In genomic region chr4:40628888-40629287, GRCh38 we compare ENCODE assay signal across 9 cellular contexts. TPM values are rescaled to one million over a fixed set of nuclear protein-coding genes. Genes with fewer than 3 reads are reported as not detected.
DNase-seq lines count a peak whose midpoint lies in the region; ATAC-seq, FAIRE-seq and TF ChIP-seq lines count a peak whose summit lies in the region.
"Had no signal": no experiment of that assay in that cellular context is flagged by ENCODE, and none has a peak within 500 bp of the region (broad histone marks: within the 10 kb centered on the region; RNA-seq: fewer than 3 reads in every experiment).

No MANE protein-coding gene starts in this region.

- peaks cover 0 to 5% (median 0%) of the 10 kb centered on the region in 5 donors for H3K27me3 ChIP-seq in subcutaneous abdominal adipose tissue (ENCODE audit: control insufficient read depth in 5 of 5, insufficient read depth in 4 of 5, low read length in 5 of 5)

- H3K9me3 Mint-ChIP-seq in activated CD4-positive, alpha-beta T cell treated with anti-CD3 and anti-CD28 coated beads, Interleukin-2, amount 10 ng/mL, durations not matched to agents 24 days and 14 days, result no peaks in the 10 kb centered on the region
- H3K9me3 Mint-ChIP-seq in activated naive CD8-positive, alpha-beta T cell treated with anti-CD3 and anti-CD28 coated beads, Interleukin-2, amount 10 ng/mL, durations not matched to agents 7 days and 5 days, result no peaks in the 10 kb centered on the region

- H3K4me3 ChIP-seq in kidney (ENCODE audit: low read length in 2 of 2) (peak overlapping the region; percentile 69 to 86), subcutaneous abdominal adipose tissue (ENCODE audit: low read depth in 1 of 5, low read length in 5 of 5) (peak overlapping the region; percentile 74 to 94 (median 82))

- H3K4me1 Mint-ChIP-seq in activated CD4-positive, alpha-beta T cell treated with anti-CD3 and anti-CD28 coated beads, Interleukin-2, amount 10 ng/mL, durations not matched to agents 24 days and 14 days, result peaks cover 36% of the 10 kb centered on the region
- peaks cover 20% of the 10 kb centered on the region for H3K4me1 Mint-ChIP-seq in activated naive CD8-positive, alpha-beta T cell treated with anti-CD3 and anti-CD28 coated beads, Interleukin-2, amount 10 ng/mL, durations not matched to agents 7 days and 5 days

- no peak for TF ChIP-seq CTCF in kidney (IDR thresholded peaks at IDR 0.05; ENCODE audit: borderline replicate concordance, extremely low read depth, insufficient read depth)
- no peak for TF ChIP-seq CTCF in RWPE1 (conservative IDR thresholded peaks at IDR 0.05; ENCODE audit: low read depth)

- peak overlapping the region; percentile 64 for H3K27ac Mint-ChIP-seq in activated CD4-positive, alpha-beta T cell treated with anti-CD3 and anti-CD28 coated beads, Interleukin-2, amount 10 ng/mL, durations not matched to agents 24 days and 14 days
- H3K27ac Mint-ChIP-seq in activated naive CD8-positive, alpha-beta T cell treated with anti-CD3 and anti-CD28 coated beads, Interleukin-2, amount 10 ng/mL, durations not matched to agents 7 days and 5 days, result no peak overlapping the region

- peaks cover 20% of the 10 kb centered on the region for H3K27me3 Mint-ChIP-seq in activated CD4-positive, alpha-beta T cell treated with anti-CD3 and anti-CD28 coated beads, Interleukin-2, amount 10 ng/mL, durations not matched to agents 24 days and 14 days
- peaks cover 45% of the 10 kb centered on the region for H3K27me3 Mint-ChIP-seq in activated naive CD8-positive, alpha-beta T cell treated with anti-CD3 and anti-CD28 coated beads, Interleukin-2, amount 10 ng/mL, durations not matched to agents 7 days and 5 days

- H3K36me3 ChIP-seq in kidney (ENCODE audit: control insufficient read depth in 1 of 2, insufficient read depth in 2 of 2, low read length in 2 of 2), result no peaks in the 10 kb centered on the region
- peaks cover 0 to 3% (median 0%) of the 10 kb centered on the region in 5 donors for H3K36me3 ChIP-seq in subcutaneous abdominal adipose tissue (ENCODE audit: control insufficient read depth in 5 of 5, insufficient read depth in 5 of 5, low read length in 5 of 5)
- H3K36me3 ChIP-seq: BLaER1 had no signal

- H3K9ac ChIP-seq in kidney (ENCODE audit: low read length in 2 of 2) (peak overlapping the region; percentile 78 to 92), subcutaneous abdominal adipose tissue (ENCODE audit: low read length in 5 of 5) (peak overlapping the region; percentile 65 to 90 (median 86))
- H3K9ac ChIP-seq: BLaER1 had no signal

- FAIRE-seq in kidney (lab: Jason Lieb, UNC), result no peak

- ATAC-seq in activated naive CD8-positive, alpha-beta T cell treated with anti-CD3 and anti-CD28 coated beads, Interleukin-2, amount 10 ng/mL, durations not matched to agents 7 days and 5 days (ENCODE audit: low read depth), result no peak
- ATAC-seq in GM18520 (IDR thresholded peaks at IDR 0.05; ENCODE audit: unreplicated experiment), result no peak

- peaks cover 7% of the 10 kb centered on the region for H3K36me3 Mint-ChIP-seq in activated CD4-positive, alpha-beta T cell treated with anti-CD3 and anti-CD28 coated beads, Interleukin-2, amount 10 ng/mL, durations not matched to agents 24 days and 14 days (ENCODE audit: low read depth)
- no peaks in the 10 kb centered on the region for H3K36me3 Mint-ChIP-seq in activated naive CD8-positive, alpha-beta T cell treated with anti-CD3 and anti-CD28 coated beads, Interleukin-2, amount 10 ng/mL, durations not matched to agents 7 days and 5 days

- H3K4me1 ChIP-seq in kidney (ENCODE audit: control insufficient read depth in 1 of 2, insufficient read depth in 1 of 2, low read depth in 1 of 2, low read length in 2 of 2) (peaks cover 4 to 18% of the 10 kb centered on the region in 2 donors), subcutaneous abdominal adipose tissue (ENCODE audit: control insufficient read depth in 5 of 5, insufficient read depth in 5 of 5, low read length in 5 of 5) (peaks cover 0 to 37% (median 17%) of the 10 kb centered on the region in 5 donors)
- H3K4me1 ChIP-seq: BLaER1 had no signal

- peak overlapping the region; percentile 89 for H3K4me3 Mint-ChIP-seq in activated CD4-positive, alpha-beta T cell treated with anti-CD3 and anti-CD28 coated beads, Interleukin-2, amount 10 ng/mL, durations not matched to agents 24 days and 14 days
- H3K4me3 Mint-ChIP-seq in activated naive CD8-positive, alpha-beta T cell treated with anti-CD3 and anti-CD28 coated beads, Interleukin-2, amount 10 ng/mL, durations not matched to agents 7 days and 5 days, result peak overlapping the region; percentile 80

- H3K9me3 ChIP-seq in kidney (ENCODE audit: control insufficient read depth in 1 of 2, low read length in 2 of 2), result no peaks in the 10 kb centered on the region
- H3K9me3 ChIP-seq in subcutaneous abdominal adipose tissue (ENCODE audit: control insufficient read depth in 5 of 5, low read length in 5 of 5), result no peaks in the 10 kb centered on the region

- no peak for DNase-seq in activated CD4-positive, alpha-beta T cell treated with anti-CD3 and anti-CD28 coated beads, Interleukin-2, amount 10 ng/mL, durations not matched to agents 24 days and 14 days
- DNase-seq in activated CD4-positive, alpha-beta T cell treated with anti-CD3 and anti-CD28 coated beads for 48 hours, result no peak
- DNase-seq in activated naive CD8-positive, alpha-beta T cell treated with anti-CD3 and anti-CD28 coated beads, Interleukin-2, amount 10 ng/mL, durations not matched to agents 7 days and 5 days, result no peak
- no peak for DNase-seq in kidney
- no peak for DNase-seq in stimulated activated CD8-positive, alpha-beta memory T cell treated with anti-CD3 and anti-CD28 coated beads, Interleukin-4, amount 100 ng/mL, for 48 hours
- no peak for DNase-seq in RWPE1 (ENCODE audit: low spot score)

- peak overlapping the region; percentile 91 to 95 for H3K27ac ChIP-seq in kidney (ENCODE audit: low read depth in 2 of 2, low read length in 2 of 2)
- H3K27ac ChIP-seq in subcutaneous abdominal adipose tissue (ENCODE audit: low read depth, low read length), result peak overlapping the region; percentile 60
- H3K27ac ChIP-seq in RWPE1, result no peak overlapping the region
- H3K27ac ChIP-seq: BLaER1 had no signal

- CTCF ChIA-PET in RWPE1 (lab: Yijun Ruan, JAX), result no interaction called here

- POLR2A ChIA-PET in activated naive CD8-positive, alpha-beta T cell treated with anti-CD3 and anti-CD28 coated beads, Interleukin-2, amount 10 ng/mL, durations not matched to agents 7 days and 5 days (lab: Charles Lee), result interaction anchor here (0.6 kb wide), 1 partner anchor 553 kb away, joined by 5 read pairs; no protein-coding TSS in a partner anchor
- POLR2A ChIA-PET in RWPE1 (lab: Yijun Ruan, JAX; ENCODE audit: low non-redundant PET), result no interaction called here

- intact Hi-C loops in activated CD4-positive, alpha-beta T cell treated with anti-CD3 and anti-CD28 coated beads, Interleukin-2, amount 10 ng/mL, durations not matched to agents 24 days and 14 days (cut with micrococcal nuclease), result loop anchor here (2.0 to 5.0 kb wide), 3 partner anchors 47 to 196 kb away; no protein-coding TSS in a partner anchor
- intact Hi-C loops in kidney (cut with DNase I), result no loop called here

RNA-seq across cellular contexts. Expression of gene RBM47, which starts 0.8 kb away (rescaled TPM):
- 10.7 and 13.0 TPM in 2 replicates for total RNA-seq in activated CD4-positive, alpha-beta T cell treated with anti-CD3 and anti-CD28 coated beads, Interleukin-2, amount 10 ng/mL, durations not matched to agents 24 days and 14 days
- 1 to 10 TPM; 2.7 to 3.1 TPM for total RNA-seq in activated naive CD8-positive, alpha-beta T cell treated with anti-CD3 and anti-CD28 coated beads, Interleukin-2, amount 10 ng/mL, durations not matched to agents 7 days and 5 days
- 124 TPM for total RNA-seq in kidney
- polyA plus RNA-seq in kidney (ENCODE audit: insufficient read depth, low read depth, low replicate concordance), result 61.5 TPM
